10 cellular contexts compared by ENCODE assay signal in the genomic region with DNA sequence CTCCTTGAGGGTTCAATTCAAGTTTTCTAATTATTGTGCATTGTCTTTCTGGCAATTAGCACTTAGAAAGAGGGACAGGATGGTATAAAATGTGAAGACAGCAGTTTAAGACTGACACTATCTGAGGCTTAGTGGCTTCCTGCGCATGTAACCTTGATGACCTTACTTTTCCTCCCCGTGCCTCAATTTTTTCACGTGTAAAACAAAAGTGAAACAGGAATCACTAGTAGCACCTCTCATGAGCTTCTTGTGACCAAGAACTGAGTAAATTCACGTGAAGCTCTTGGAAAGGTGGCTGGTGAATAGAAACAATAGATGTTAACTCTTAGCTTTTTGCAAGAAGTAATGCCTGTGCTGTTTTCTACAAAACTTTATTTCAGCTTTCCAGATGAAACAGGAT.
DNase-seq lines count a peak whose midpoint lies in the region; ATAC-seq, FAIRE-seq and TF ChIP-seq lines count a peak whose summit lies in the region.
"Had no signal": no experiment of that assay in that cellular context is flagged by ENCODE, and none has a peak within 500 bp of the region (broad histone marks: within the 10 kb centered on the region; RNA-seq: fewer than 3 reads in every experiment).

No MANE protein-coding gene starts in this region.

- peak overlapping the region; percentile 21 to 63 for H3K27ac Mint-ChIP-seq in natural killer cell

- H3K4me3 Mint-ChIP-seq in natural killer cell, result peak overlapping the region; percentile 65

- no peak overlapping the region for H2AK9ac ChIP-seq in IMR-90 (replicated peaks; ENCODE audit: low read depth, low read length, poor library complexity)

- H3K79me1 ChIP-seq in IMR-90 (ENCODE audit: low read depth in 1 of 2, low read length in 2 of 2), result no peaks in the 10 kb centered on the region

- no CpG with 5 or more reads among the region's 4 CpGs for WGBS in IMR-90 (ENCODE audit: extremely low coverage in 2 of 2, insufficient read length in 1 of 2), 2 experiments

- H3K27me3 Mint-ChIP-seq in natural killer cell (ENCODE audit: low read depth in 2 of 2), result peaks cover 5 to 8% of the 10 kb centered on the region in 2 donors

- dilution Hi-C loops in IMR-90 (cut with HindIII; ENCODE audit: low sequenced_read_pairs, unreplicated experiment), result no loop called here

- H3K4me2 ChIP-seq in IMR-90 (ENCODE audit: low read depth, low read length), result peak overlapping the region; percentile 28; the same call in 1 of the 2 replicates

- no peaks in the 10 kb centered on the region for H3K9me3 Mint-ChIP-seq in natural killer cell

- H3K36me3 ChIP-seq in IMR-90 (ENCODE audit: control insufficient read depth, insufficient read depth, low read length) (no peaks in the 10 kb centered on the region), adipocyte (ENCODE audit: control insufficient read depth, insufficient read depth, low read length, severe bottlenecking) (no peaks in the 10 kb centered on the region)

- H2AFZ ChIP-seq in IMR-90 (replicated peaks; ENCODE audit: low read length, poor library complexity), result no peak overlapping the region

- no peaks in the 10 kb centered on the region for H3K36me3 Mint-ChIP-seq in natural killer cell

- intact Hi-C loops in IMR-90 (cut with micrococcal nuclease) (loop anchor here (1.0 to 10.0 kb wide), 5 partner anchors 173 to 1115 kb away; no protein-coding TSS in a partner anchor), natural killer cell (cut with micrococcal nuclease) (loop anchor here (1.0 kb wide), 1 partner anchor 1033 kb away; no protein-coding TSS in a partner anchor), Right ventricle myocardium superior (cut with DNase I) (loop anchor here (5.0 to 10.0 kb wide), 2 partner anchors 145 to 1032 kb away; no protein-coding TSS in a partner anchor)

- H3K9ac ChIP-seq in IMR-90 (ENCODE audit: low read depth, low read length) (no peak overlapping the region), adipocyte (ENCODE audit: low read length) (peak overlapping the region; percentile 80)

- no peak for TF ChIP-seq RAD21 in IMR-90 (IDR thresholded peaks at IDR 0.05; ENCODE audit: low read length)

- no peak overlapping the region for H3K4ac ChIP-seq in IMR-90 (ENCODE audit: low read depth, low read length)

- H2BK5ac ChIP-seq in IMR-90 (ENCODE audit: low read depth, low read length, poor library complexity, severe bottlenecking), result no peak overlapping the region

- no peaks in the 10 kb centered on the region for H3K9me3 ChIP-seq in IMR-90 (ENCODE audit: control insufficient read depth, insufficient read depth, low read length)
- no peaks in the 10 kb centered on the region for H3K9me3 ChIP-seq in adipocyte (ENCODE audit: control insufficient read depth, low read length)

- H3K27me3 ChIP-seq in IMR-90 (ENCODE audit: control insufficient read depth, insufficient read depth, low read length), result no peaks in the 10 kb centered on the region
- H3K27me3 ChIP-seq in adipocyte (replicated peaks; ENCODE audit: control insufficient read depth, insufficient read depth, low read length), result no peaks in the 10 kb centered on the region
- H3K27me3 ChIP-seq: foreskin keratinocyte had no signal

- H3K18ac ChIP-seq in IMR-90 (ENCODE audit: low read depth, low read length), result peak overlapping the region; percentile 11; the same call in 1 of the 2 replicates

- no peak overlapping the region for H2BK20ac ChIP-seq in IMR-90 (ENCODE audit: low read depth, low read length)

- H4K8ac ChIP-seq in IMR-90 (ENCODE audit: low read depth in 2 of 2, low read length in 2 of 2), result no peak overlapping the region

- no TSS peak for BruUV-seq in IMR-90 (replicated peaks; lab: Mats Ljungman, UMichigan)

- peaks cover 7 to 12% of the 10 kb centered on the region in 2 donors for H3K4me1 Mint-ChIP-seq in natural killer cell

- no peak for DNase-seq in GM12891 (ENCODE audit: insufficient read length, low spot score)
- no peak for DNase-seq in IMR-90
- no peak for DNase-seq in adipocyte (ENCODE audit: low read depth)
- no peak for DNase-seq in natural killer cell
- no peak for DNase-seq in stimulated activated CD4-positive, alpha-beta T cell treated with anti-CD3 and anti-CD28 coated beads, Interleukin-15, amount 100 ng/mL, for 24 hours
- DNase-seq in Right ventricle myocardium superior, result no peak
- DNase-seq in AG20443 (ENCODE audit: low spot score), result no peak
- DNase-seq: foreskin keratinocyte; left cardiac atrium; stimulated activated naive CD4-positive, alpha-beta T cell treated with Interleukin-2 at 50 U/mL for 16 hours had no signal

- no peak overlapping the region for H3K56ac ChIP-seq in IMR-90 (ENCODE audit: extremely low read depth, insufficient read depth, low read length)

- TF ChIP-seq CTCF in IMR-90 (conservative IDR thresholded peaks at IDR 0.05; ENCODE audit: low read depth, low read length) (no peak), natural killer cell (IDR thresholded peaks at IDR 0.05) (no peak)

- CTCF ChIA-PET in IMR-90 (lab: Yijun Ruan, JAX), result interaction anchor here (0.9 to 1.8 kb wide), 7 partner anchors 63 to 1033 kb away, joined by 3 to 9 read pairs (median 5); no protein-coding TSS in a partner anchor

- H3K23ac ChIP-seq in IMR-90 (ENCODE audit: low read depth, low read length), result no peak overlapping the region

- in situ Hi-C loops in IMR-90 (cut with MboI; ENCODE audit: low sequenced_read_pairs), result no loop called here

- H2BK120ac ChIP-seq in IMR-90 (ENCODE audit: low read depth, low read length), result no peak overlapping the region

- H3K27ac ChIP-seq in IMR-90 (ENCODE audit: insufficient read depth, low read length), result no peak overlapping the region
- H3K27ac ChIP-seq: foreskin keratinocyte had no signal

- H3K4me1 ChIP-seq in IMR-90 (ENCODE audit: control insufficient read depth, insufficient read depth, low read length) (no peaks in the 10 kb centered on the region), adipocyte (ENCODE audit: control insufficient read depth, insufficient read depth, low read length) (peaks cover 7% of the 10 kb centered on the region)
- H3K4me1 ChIP-seq: foreskin keratinocyte had no signal

- no peak overlapping the region for H3K14ac ChIP-seq in IMR-90 (replicated peaks; ENCODE audit: low read depth, low read length)

- no peak overlapping the region for H4K5ac ChIP-seq in IMR-90 (ENCODE audit: low read depth, low read length)

- H4K91ac ChIP-seq in IMR-90 (ENCODE audit: insufficient read depth, low read depth, low read length), result no peak overlapping the region

- H3K4me3 ChIP-seq in IMR-90 (ENCODE audit: insufficient read depth, low read depth, low read length) (no peak overlapping the region), adipocyte (ENCODE audit: low read length) (peak overlapping the region; percentile 81)

- POLR2A ChIA-PET in IMR-90 (lab: Charles Lee; ENCODE audit: unreplicated experiment), result no interaction called here

- TF ChIP-seq POLR2A in GM12891 (IDR thresholded peaks at IDR 0.05; ENCODE audit: low read depth, low read length), result no peak
- no peak; the same call in 1 of the 2 replicates for TF ChIP-seq POLR2A in IMR-90 (IDR thresholded peaks at IDR 0.05; ENCODE audit: low read depth, low read length)

- H3K9me1 ChIP-seq in IMR-90 (ENCODE audit: insufficient read depth, low read length), result no peaks in the 10 kb centered on the region

- H2AK5ac ChIP-seq in IMR-90 (ENCODE audit: low read depth, low read length), result no peak overlapping the region

- no peak overlapping the region for H2BK15ac ChIP-seq in IMR-90 (ENCODE audit: low read depth, low read length)

- no peaks in the 10 kb centered on the region for H4K20me1 ChIP-seq in IMR-90 (ENCODE audit: insufficient read depth, low read length)

- FAIRE-seq in GM12891 (lab: Jason Lieb, UNC), result peak; percentile 62

- ATAC-seq in IMR-90 (ENCODE audit: low read depth) (no peak), natural killer cell (peak; percentile 68 to 84 (median 75)), Right ventricle myocardium superior (ENCODE audit: poor library complexity) (no peak)

TF ChIP-seq in GM12891, 5 proteins besides CTCF, POLR2A, EP300 and RAD21:
- TF ChIP-seq POLR2AphosphoS5 (IDR thresholded peaks at IDR 0.05; ENCODE audit: low read depth, low read length) (no peak), SPI1 (IDR thresholded peaks at IDR 0.05; ENCODE audit: low read depth, low read length) (no peak), TAF1 (IDR thresholded peaks at IDR 0.05; ENCODE audit: low read depth, low read length) (no peak), POU2F2 (IDR thresholded peaks at IDR 0.05; ENCODE audit: low read depth, low read length) (no peak), PAX5 (IDR thresholded peaks at IDR 0.05; ENCODE audit: insufficient read depth, low read length, severe bottlenecking) (no peak)

TF ChIP-seq in IMR-90, 13 proteins besides CTCF, POLR2A, EP300 and RAD21 (continues in another document):
- TF ChIP-seq SMC3 (IDR thresholded peaks at IDR 0.05; ENCODE audit: low read depth, low read length) (no peak), CHD1 (IDR thresholded peaks at IDR 0.05; ENCODE audit: low read depth, low read length) (no peak), NFE2L2 (IDR thresholded peaks at IDR 0.05; ENCODE audit: low read depth, low read length) (no peak), CEBPB (IDR thresholded peaks at IDR 0.05; ENCODE audit: low read depth, low read length) (no peak), BHLHE40 (IDR thresholded peaks at IDR 0.05; ENCODE audit: low read depth, low read length) (no peak), MAFK (IDR thresholded peaks at IDR 0.05; ENCODE audit: low read depth, low read length) (no peak), RFX5 (IDR thresholded peaks at IDR 0.05; ENCODE audit: low read depth, low read length) (no peak), MXI1 (IDR thresholded peaks at IDR 0.05; ENCODE audit: borderline replicate concordance, low read depth, low read length) (no peak), FOS (IDR thresholded peaks at IDR 0.05; ENCODE audit: low read depth, low read length) (no peak)
- TF ChIP-seq, protein P1, sequence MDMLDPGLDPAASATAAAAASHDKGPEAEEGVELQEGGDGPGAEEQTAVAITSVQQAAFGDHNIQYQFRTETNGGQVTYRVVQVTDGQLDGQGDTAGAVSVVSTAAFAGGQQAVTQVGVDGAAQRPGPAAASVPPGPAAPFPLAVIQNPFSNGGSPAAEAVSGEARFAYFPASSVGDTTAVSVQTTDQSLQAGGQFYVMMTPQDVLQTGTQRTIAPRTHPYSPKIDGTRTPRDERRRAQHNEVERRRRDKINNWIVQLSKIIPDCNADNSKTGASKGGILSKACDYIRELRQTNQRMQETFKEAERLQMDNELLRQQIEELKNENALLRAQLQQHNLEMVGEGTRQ (IDR thresholded peaks at IDR 0.05; ENCODE audit: low read depth, low read length), result no peak
- TF ChIP-seq, protein P2, sequence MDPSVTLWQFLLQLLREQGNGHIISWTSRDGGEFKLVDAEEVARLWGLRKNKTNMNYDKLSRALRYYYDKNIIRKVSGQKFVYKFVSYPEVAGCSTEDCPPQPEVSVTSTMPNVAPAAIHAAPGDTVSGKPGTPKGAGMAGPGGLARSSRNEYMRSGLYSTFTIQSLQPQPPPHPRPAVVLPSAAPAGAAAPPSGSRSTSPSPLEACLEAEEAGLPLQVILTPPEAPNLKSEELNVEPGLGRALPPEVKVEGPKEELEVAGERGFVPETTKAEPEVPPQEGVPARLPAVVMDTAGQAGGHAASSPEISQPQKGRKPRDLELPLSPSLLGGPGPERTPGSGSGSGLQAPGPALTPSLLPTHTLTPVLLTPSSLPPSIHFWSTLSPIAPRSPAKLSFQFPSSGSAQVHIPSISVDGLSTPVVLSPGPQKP (IDR thresholded peaks at IDR 0.05; ENCODE audit: borderline replicate concordance, low read depth, low read length), result no peak

Comparison
In these comparisons a context has a peak if more than half of its experiments do, and no peak if none do; other contexts are left out.
1. ATAC-seq: peak in natural killer cell (3 of 3); none in IMR-90 (single experiment) and Right ventricle myocardium superior (single experiment).